In the genomic region with DNA sequence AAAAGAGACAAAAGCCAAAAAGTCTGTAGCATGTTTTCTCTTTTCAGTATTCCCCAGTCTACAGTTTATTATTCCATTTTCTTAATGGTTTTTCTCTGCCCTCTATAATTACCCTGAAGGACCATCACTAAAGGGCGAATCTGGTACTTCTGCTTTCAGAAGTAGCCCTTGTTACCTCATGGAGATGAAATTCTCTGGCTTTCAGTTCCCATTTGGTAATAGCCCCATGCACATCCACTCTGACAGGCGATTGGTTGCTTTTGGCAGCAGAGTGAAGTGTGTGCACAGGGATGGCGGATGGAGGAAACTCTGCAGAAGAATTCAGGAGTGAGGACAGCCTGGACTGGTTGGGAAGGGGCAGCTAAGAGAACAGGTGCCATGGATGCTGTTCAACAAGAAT, we compare ENCODE assay signal across 10 cellular contexts.
DNase-seq lines count a peak whose midpoint lies in the region; ATAC-seq, FAIRE-seq and TF ChIP-seq lines count a peak whose summit lies in the region.
"Had no signal": no experiment of that assay in that cellular context is flagged by ENCODE, and none has a peak within 500 bp of the region (broad histone marks: within the 10 kb centered on the region; RNA-seq: fewer than 3 reads in every experiment).

No MANE protein-coding gene starts in this region.

- no peaks in the 10 kb centered on the region for H3K27me3 ChIP-seq in mammary epithelial cell (ENCODE audit: insufficient read depth, low read length)

- H3K27ac ChIP-seq in mammary epithelial cell (ENCODE audit: insufficient read depth, low read depth, low read length) = peak overlapping the region; percentile 86

- no peaks in the 10 kb centered on the region for H3K79me2 ChIP-seq in mammary epithelial cell (ENCODE audit: insufficient read depth, low read length)

- peaks cover 8% of the 10 kb centered on the region for H3K4me1 ChIP-seq in mammary epithelial cell (ENCODE audit: insufficient read depth, low read length)

- FAIRE-seq in GM12891 (lab: Jason Lieb, UNC) = peak; percentile 69

- TF ChIP-seq CTCF in mammary epithelial cell (conservative IDR thresholded peaks at IDR 0.05 in 1 of 2, IDR thresholded peaks at IDR 0.05 in 1 of 2; ENCODE audit: extremely low read depth in 1 of 2, insufficient read depth in 1 of 2, low read depth in 1 of 2, low read length in 2 of 2) = no peak
- TF ChIP-seq CTCF in mesothelial cell of epicardium (IDR thresholded peaks at IDR 0.05; ENCODE audit: unreplicated experiment) = no peak

- H3K4me3 ChIP-seq in mammary epithelial cell (replicated peaks in 1 of 3; ENCODE audit: insufficient read depth in 1 of 3, low read depth in 2 of 3, low read length in 3 of 3) = no peak overlapping the region

- no peaks in the 10 kb centered on the region for H3K9me3 ChIP-seq in mammary epithelial cell (replicated peaks; ENCODE audit: insufficient read depth, low read length)

- peak; percentile 99 for ATAC-seq in GM21423 (IDR thresholded peaks at IDR 0.05; ENCODE audit: unreplicated experiment)
- peak; percentile 99 for ATAC-seq in HG03432 (IDR thresholded peaks at IDR 0.05; ENCODE audit: unreplicated experiment)

- H3K4me2 ChIP-seq in mammary epithelial cell (ENCODE audit: insufficient read depth, low read depth, low read length) = peak overlapping the region; percentile 7

- H4K20me1 ChIP-seq in mammary epithelial cell (ENCODE audit: insufficient read depth, low read length) = no peaks in the 10 kb centered on the region

- intact Hi-C loops in mammary epithelial cell (cut with micrococcal nuclease) = loop anchor here (1.0 to 2.0 kb wide), 3 partner anchors 17 to 41 kb away; no protein-coding TSS in a partner anchor

- BruUV-seq in mammary epithelial cell (replicated peaks; lab: Mats Ljungman, UMichigan) = no TSS peak

- TF ChIP-seq POLR2A in GM12891 (IDR thresholded peaks at IDR 0.05; ENCODE audit: low read depth, low read length) = no peak

- no peak for DNase-seq in GM12891 (ENCODE audit: insufficient read length, low spot score)
- DNase-seq in mammary epithelial cell = no peak
- no peak for DNase-seq in mesothelial cell of epicardium (ENCODE audit: low spot score in 2 of 2, unreplicated experiment in 2 of 2)
- DNase-seq in dedifferentiated amniotic fluid mesenchymal stem cell (ENCODE audit: extremely low spot score) = no peak
- DNase-seq in activated naive CD4-positive, alpha-beta T cell treated with anti-CD3 and anti-CD28 coated beads, Interleukin-2, amount 50 U/mL, for 16 hours = no peak
- DNase-seq in NCI-H510A treated with DMSO at 0.1 percent for 48 hours (lab: John Stamatoyannopoulos, UW) = no peak
- DNase-seq: DND-41, NCI-H1092 had no signal

- no peak overlapping the region for H3K27ac Mint-ChIP-seq in mesothelial cell of epicardium

- 98% methylated on average over 3 of the region's 3 CpGs for WGBS in mammary epithelial cell (ENCODE audit: low coverage, missing lambda C conversion rate)

- CTCF ChIA-PET in mammary epithelial cell (lab: Charles Lee; ENCODE audit: low non-redundant PET) = no interaction called here

- H3K4me3 Mint-ChIP-seq in mesothelial cell of epicardium = no peak overlapping the region

- H3K27me3 Mint-ChIP-seq in mesothelial cell of epicardium (ENCODE audit: low read depth) = no peaks in the 10 kb centered on the region

- peak overlapping the region; percentile 26 for H2AFZ ChIP-seq in mammary epithelial cell (ENCODE audit: low read depth, low read length)

- no peaks in the 10 kb centered on the region for H3K36me3 Mint-ChIP-seq in mesothelial cell of epicardium

- in situ Hi-C loops in mammary epithelial cell (cut with MboI; ENCODE audit: low sequenced_read_pairs in 2 of 2) = no loop called here

- no peaks in the 10 kb centered on the region for H3K36me3 ChIP-seq in mammary epithelial cell (ENCODE audit: insufficient read depth, low read length)

- H3K4me1 Mint-ChIP-seq in mesothelial cell of epicardium = peaks cover 1% of the 10 kb centered on the region

- dilution Hi-C loops in mammary epithelial cell (cut with HindIII; ENCODE audit: low sequenced_read_pairs) = no loop called here

- H3K9me3 Mint-ChIP-seq in mesothelial cell of epicardium = peaks cover 6% of the 10 kb centered on the region

- no peak overlapping the region for H3K9ac ChIP-seq in mammary epithelial cell (ENCODE audit: insufficient read depth, low read length)

TF ChIP-seq in GM12891, 5 proteins besides CTCF, POLR2A, EP300 and RAD21:
- TF ChIP-seq PAX5 (IDR thresholded peaks at IDR 0.05; ENCODE audit: insufficient read depth, low read length, severe bottlenecking) (no peak), SPI1 (IDR thresholded peaks at IDR 0.05; ENCODE audit: low read depth, low read length) (peak; percentile 90), POLR2AphosphoS5 (IDR thresholded peaks at IDR 0.05; ENCODE audit: low read depth, low read length) (no peak)
